In genomic region chr20:48769111-48769879, GRCh38 we compare ENCODE assay signal across 1 cellular context.
TF ChIP-seq lines count a peak whose summit lies in the region.

No MANE protein-coding gene starts in this region.

TF ChIP-seq in K562, 482 proteins besides CTCF, POLR2A, EP300 and RAD21 (continued from another document and continues in another):
- TF ChIP-seq, protein P1, sequence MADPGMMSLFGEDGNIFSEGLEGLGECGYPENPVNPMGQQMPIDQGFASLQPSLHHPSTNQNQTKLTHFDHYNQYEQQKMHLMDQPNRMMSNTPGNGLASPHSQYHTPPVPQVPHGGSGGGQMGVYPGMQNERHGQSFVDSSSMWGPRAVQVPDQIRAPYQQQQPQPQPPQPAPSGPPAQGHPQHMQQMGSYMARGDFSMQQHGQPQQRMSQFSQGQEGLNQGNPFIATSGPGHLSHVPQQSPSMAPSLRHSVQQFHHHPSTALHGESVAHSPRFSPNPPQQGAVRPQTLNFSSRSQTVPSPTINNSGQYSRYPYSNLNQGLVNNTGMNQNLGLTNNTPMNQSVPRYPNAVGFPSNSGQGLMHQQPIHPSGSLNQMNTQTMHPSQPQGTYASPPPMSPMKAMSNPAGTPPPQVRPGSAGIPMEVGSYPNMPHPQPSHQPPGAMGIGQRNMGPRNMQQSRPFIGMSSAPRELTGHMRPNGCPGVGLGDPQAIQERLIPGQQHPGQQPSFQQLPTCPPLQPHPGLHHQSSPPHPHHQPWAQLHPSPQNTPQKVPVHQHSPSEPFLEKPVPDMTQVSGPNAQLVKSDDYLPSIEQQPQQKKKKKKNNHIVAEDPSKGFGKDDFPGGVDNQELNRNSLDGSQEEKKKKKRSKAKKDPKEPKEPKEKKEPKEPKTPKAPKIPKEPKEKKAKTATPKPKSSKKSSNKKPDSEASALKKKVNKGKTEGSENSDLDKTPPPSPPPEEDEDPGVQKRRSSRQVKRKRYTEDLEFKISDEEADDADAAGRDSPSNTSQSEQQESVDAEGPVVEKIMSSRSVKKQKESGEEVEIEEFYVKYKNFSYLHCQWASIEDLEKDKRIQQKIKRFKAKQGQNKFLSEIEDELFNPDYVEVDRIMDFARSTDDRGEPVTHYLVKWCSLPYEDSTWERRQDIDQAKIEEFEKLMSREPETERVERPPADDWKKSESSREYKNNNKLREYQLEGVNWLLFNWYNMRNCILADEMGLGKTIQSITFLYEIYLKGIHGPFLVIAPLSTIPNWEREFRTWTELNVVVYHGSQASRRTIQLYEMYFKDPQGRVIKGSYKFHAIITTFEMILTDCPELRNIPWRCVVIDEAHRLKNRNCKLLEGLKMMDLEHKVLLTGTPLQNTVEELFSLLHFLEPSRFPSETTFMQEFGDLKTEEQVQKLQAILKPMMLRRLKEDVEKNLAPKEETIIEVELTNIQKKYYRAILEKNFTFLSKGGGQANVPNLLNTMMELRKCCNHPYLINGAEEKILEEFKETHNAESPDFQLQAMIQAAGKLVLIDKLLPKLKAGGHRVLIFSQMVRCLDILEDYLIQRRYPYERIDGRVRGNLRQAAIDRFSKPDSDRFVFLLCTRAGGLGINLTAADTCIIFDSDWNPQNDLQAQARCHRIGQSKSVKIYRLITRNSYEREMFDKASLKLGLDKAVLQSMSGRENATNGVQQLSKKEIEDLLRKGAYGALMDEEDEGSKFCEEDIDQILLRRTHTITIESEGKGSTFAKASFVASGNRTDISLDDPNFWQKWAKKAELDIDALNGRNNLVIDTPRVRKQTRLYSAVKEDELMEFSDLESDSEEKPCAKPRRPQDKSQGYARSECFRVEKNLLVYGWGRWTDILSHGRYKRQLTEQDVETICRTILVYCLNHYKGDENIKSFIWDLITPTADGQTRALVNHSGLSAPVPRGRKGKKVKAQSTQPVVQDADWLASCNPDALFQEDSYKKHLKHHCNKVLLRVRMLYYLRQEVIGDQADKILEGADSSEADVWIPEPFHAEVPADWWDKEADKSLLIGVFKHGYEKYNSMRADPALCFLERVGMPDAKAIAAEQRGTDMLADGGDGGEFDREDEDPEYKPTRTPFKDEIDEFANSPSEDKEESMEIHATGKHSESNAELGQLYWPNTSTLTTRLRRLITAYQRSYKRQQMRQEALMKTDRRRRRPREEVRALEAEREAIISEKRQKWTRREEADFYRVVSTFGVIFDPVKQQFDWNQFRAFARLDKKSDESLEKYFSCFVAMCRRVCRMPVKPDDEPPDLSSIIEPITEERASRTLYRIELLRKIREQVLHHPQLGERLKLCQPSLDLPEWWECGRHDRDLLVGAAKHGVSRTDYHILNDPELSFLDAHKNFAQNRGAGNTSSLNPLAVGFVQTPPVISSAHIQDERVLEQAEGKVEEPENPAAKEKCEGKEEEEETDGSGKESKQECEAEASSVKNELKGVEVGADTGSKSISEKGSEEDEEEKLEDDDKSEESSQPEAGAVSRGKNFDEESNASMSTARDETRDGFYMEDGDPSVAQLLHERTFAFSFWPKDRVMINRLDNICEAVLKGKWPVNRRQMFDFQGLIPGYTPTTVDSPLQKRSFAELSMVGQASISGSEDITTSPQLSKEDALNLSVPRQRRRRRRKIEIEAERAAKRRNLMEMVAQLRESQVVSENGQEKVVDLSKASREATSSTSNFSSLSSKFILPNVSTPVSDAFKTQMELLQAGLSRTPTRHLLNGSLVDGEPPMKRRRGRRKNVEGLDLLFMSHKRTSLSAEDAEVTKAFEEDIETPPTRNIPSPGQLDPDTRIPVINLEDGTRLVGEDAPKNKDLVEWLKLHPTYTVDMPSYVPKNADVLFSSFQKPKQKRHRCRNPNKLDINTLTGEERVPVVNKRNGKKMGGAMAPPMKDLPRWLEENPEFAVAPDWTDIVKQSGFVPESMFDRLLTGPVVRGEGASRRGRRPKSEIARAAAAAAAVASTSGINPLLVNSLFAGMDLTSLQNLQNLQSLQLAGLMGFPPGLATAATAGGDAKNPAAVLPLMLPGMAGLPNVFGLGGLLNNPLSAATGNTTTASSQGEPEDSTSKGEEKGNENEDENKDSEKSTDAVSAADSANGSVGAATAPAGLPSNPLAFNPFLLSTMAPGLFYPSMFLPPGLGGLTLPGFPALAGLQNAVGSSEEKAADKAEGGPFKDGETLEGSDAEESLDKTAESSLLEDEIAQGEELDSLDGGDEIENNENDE (IDR thresholded peaks at IDR 0.05; ENCODE audit: low read depth, low read length) = no peak
- TF ChIP-seq ZNF609 (CRISPR knock-in tag; IDR thresholded peaks at IDR 0.05; ENCODE audit: borderline replicate concordance) (no peak), PHF21A (IDR thresholded peaks at IDR 0.05; ENCODE audit: borderline replicate concordance, low read depth) (no peak), MAFK (IDR thresholded peaks at IDR 0.05; ENCODE audit: low read length) (no peak), ZNF507 (tag; conservative IDR thresholded peaks at IDR 0.05) (no peak), ZNF174 (CRISPR knock-in tag; IDR thresholded peaks at IDR 0.05) (no peak), KDM1A (IDR thresholded peaks at IDR 0.05) (peak; percentile 68 to 75), ATF6 (CRISPR knock-in tag; IDR thresholded peaks at IDR 0.05) (no peak), ZFP91 (CRISPR knock-in tag; IDR thresholded peaks at IDR 0.05) (no peak), PPARD (CRISPR knock-in tag; IDR thresholded peaks at IDR 0.05) (no peak), ZFX (CRISPR knock-in tag; IDR thresholded peaks at IDR 0.05) (no peak), ILF3 (IDR thresholded peaks at IDR 0.05; ENCODE audit: borderline replicate concordance) (no peak), ARID2 (IDR thresholded peaks at IDR 0.05) (no peak), AFF1 (IDR thresholded peaks at IDR 0.05; ENCODE audit: low read depth in 1 of 2, partially characterized antibody in 2 of 2) (no peak)
- TF ChIP-seq, protein P2, sequence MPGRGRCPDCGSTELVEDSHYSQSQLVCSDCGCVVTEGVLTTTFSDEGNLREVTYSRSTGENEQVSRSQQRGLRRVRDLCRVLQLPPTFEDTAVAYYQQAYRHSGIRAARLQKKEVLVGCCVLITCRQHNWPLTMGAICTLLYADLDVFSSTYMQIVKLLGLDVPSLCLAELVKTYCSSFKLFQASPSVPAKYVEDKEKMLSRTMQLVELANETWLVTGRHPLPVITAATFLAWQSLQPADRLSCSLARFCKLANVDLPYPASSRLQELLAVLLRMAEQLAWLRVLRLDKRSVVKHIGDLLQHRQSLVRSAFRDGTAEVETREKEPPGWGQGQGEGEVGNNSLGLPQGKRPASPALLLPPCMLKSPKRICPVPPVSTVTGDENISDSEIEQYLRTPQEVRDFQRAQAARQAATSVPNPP (IDR thresholded peaks at IDR 0.05; ENCODE audit: borderline replicate concordance, insufficient read depth, insufficient read length) = no peak
- TF ChIP-seq, protein P3, sequence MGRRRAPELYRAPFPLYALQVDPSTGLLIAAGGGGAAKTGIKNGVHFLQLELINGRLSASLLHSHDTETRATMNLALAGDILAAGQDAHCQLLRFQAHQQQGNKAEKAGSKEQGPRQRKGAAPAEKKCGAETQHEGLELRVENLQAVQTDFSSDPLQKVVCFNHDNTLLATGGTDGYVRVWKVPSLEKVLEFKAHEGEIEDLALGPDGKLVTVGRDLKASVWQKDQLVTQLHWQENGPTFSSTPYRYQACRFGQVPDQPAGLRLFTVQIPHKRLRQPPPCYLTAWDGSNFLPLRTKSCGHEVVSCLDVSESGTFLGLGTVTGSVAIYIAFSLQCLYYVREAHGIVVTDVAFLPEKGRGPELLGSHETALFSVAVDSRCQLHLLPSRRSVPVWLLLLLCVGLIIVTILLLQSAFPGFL (CRISPR knock-in tag; IDR thresholded peaks at IDR 0.05) = no peak
- TF ChIP-seq, protein P4, sequence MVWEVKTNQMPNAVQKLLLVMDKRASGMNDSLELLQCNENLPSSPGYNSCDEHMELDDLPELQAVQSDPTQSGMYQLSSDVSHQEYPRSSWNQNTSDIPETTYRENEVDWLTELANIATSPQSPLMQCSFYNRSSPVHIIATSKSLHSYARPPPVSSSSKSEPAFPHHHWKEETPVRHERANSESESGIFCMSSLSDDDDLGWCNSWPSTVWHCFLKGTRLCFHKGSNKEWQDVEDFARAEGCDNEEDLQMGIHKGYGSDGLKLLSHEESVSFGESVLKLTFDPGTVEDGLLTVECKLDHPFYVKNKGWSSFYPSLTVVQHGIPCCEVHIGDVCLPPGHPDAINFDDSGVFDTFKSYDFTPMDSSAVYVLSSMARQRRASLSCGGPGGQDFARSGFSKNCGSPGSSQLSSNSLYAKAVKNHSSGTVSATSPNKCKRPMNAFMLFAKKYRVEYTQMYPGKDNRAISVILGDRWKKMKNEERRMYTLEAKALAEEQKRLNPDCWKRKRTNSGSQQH (CRISPR knock-in tag; IDR thresholded peaks at IDR 0.05) = no peak
